Comparison of ENCODE assay signal across 2 cellular contexts in the genomic region with DNA sequence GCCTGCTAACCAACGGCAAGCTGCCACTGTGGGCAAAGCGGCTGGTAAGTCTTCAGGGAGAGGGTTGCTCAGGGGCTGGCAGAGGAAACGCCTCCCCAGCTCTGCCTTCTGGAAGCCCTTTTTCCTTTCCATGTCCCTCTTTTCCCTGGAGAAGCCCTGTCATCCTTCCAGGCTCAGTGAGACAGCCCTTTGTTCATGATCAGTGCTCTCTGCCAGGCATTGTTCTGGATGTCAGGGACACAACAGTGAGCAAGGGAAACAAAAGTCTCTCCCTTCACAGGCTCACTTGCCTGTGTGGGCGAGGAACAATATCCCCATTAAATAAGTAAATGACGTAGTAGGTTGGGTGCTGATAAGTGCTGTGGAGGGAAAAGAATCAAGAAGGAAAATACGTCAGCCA.
TF ChIP-seq lines count a peak whose summit lies in the region.

No MANE protein-coding gene starts in this region.

TF ChIP-seq in A549, 52 proteins besides CTCF, POLR2A, EP300 and RAD21 (continued from another document):
- TF ChIP-seq, protein P1, sequence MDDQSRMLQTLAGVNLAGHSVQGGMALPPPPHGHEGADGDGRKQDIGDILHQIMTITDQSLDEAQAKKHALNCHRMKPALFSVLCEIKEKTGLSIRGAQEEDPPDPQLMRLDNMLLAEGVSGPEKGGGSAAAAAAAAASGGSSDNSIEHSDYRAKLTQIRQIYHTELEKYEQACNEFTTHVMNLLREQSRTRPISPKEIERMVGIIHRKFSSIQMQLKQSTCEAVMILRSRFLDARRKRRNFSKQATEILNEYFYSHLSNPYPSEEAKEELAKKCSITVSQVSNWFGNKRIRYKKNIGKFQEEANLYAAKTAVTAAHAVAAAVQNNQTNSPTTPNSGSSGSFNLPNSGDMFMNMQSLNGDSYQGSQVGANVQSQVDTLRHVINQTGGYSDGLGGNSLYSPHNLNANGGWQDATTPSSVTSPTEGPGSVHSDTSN (IDR thresholded peaks at IDR 0.05) = no peak
- TF ChIP-seq, protein P2, sequence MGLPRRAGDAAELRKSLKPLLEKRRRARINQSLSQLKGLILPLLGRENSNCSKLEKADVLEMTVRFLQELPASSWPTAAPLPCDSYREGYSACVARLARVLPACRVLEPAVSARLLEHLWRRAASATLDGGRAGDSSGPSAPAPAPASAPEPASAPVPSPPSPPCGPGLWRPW (IDR thresholded peaks at IDR 0.05) = no peak
- TF ChIP-seq EHF (CRISPR knock-in tag; IDR thresholded peaks at IDR 0.05) (no peak), FOSL2 (IDR thresholded peaks at IDR 0.05) (no peak), FOSL2 (CRISPR knock-in tag; IDR thresholded peaks at IDR 0.05) (no peak), HOXB13 (CRISPR knock-in tag; IDR thresholded peaks at IDR 0.05; ENCODE audit: low read depth) (no peak), CHD2 (IDR thresholded peaks at IDR 0.05; ENCODE audit: low read length, partially characterized antibody) (no peak), ZC3H11A (IDR thresholded peaks at IDR 0.05) (no peak), ESRRA (IDR thresholded peaks at IDR 0.05; ENCODE audit: borderline replicate concordance, low read length) (no peak), RCOR1 (IDR thresholded peaks at IDR 0.05; ENCODE audit: low read depth, low read length) (no peak), NR3C1 (IDR thresholded peaks at IDR 0.05) (no peak), GATA3 (IDR thresholded peaks at IDR 0.05; ENCODE audit: borderline replicate concordance) (no peak), HOXA7 (CRISPR knock-in tag; IDR thresholded peaks at IDR 0.05) (no peak)
- TF ChIP-seq, protein P3, sequence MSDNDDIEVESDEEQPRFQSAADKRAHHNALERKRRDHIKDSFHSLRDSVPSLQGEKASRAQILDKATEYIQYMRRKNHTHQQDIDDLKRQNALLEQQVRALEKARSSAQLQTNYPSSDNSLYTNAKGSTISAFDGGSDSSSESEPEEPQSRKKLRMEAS (IDR thresholded peaks at IDR 0.05) = no peak
- TF ChIP-seq, protein P4, sequence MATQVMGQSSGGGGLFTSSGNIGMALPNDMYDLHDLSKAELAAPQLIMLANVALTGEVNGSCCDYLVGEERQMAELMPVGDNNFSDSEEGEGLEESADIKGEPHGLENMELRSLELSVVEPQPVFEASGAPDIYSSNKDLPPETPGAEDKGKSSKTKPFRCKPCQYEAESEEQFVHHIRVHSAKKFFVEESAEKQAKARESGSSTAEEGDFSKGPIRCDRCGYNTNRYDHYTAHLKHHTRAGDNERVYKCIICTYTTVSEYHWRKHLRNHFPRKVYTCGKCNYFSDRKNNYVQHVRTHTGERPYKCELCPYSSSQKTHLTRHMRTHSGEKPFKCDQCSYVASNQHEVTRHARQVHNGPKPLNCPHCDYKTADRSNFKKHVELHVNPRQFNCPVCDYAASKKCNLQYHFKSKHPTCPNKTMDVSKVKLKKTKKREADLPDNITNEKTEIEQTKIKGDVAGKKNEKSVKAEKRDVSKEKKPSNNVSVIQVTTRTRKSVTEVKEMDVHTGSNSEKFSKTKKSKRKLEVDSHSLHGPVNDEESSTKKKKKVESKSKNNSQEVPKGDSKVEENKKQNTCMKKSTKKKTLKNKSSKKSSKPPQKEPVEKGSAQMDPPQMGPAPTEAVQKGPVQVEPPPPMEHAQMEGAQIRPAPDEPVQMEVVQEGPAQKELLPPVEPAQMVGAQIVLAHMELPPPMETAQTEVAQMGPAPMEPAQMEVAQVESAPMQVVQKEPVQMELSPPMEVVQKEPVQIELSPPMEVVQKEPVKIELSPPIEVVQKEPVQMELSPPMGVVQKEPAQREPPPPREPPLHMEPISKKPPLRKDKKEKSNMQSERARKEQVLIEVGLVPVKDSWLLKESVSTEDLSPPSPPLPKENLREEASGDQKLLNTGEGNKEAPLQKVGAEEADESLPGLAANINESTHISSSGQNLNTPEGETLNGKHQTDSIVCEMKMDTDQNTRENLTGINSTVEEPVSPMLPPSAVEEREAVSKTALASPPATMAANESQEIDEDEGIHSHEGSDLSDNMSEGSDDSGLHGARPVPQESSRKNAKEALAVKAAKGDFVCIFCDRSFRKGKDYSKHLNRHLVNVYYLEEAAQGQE (IDR thresholded peaks at IDR 0.05) = no peak
- TF ChIP-seq, protein P5, sequence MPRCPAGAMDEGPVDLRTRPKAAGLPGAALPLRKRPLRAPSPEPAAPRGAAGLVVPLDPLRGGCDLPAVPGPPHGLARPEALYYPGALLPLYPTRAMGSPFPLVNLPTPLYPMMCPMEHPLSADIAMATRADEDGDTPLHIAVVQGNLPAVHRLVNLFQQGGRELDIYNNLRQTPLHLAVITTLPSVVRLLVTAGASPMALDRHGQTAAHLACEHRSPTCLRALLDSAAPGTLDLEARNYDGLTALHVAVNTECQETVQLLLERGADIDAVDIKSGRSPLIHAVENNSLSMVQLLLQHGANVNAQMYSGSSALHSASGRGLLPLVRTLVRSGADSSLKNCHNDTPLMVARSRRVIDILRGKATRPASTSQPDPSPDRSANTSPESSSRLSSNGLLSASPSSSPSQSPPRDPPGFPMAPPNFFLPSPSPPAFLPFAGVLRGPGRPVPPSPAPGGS (IDR thresholded peaks at IDR 0.05) = no peak

TF ChIP-seq in WTC11, 78 proteins besides CTCF, POLR2A, EP300 and RAD21 (continued from another document):
- TF ChIP-seq, protein P6, sequence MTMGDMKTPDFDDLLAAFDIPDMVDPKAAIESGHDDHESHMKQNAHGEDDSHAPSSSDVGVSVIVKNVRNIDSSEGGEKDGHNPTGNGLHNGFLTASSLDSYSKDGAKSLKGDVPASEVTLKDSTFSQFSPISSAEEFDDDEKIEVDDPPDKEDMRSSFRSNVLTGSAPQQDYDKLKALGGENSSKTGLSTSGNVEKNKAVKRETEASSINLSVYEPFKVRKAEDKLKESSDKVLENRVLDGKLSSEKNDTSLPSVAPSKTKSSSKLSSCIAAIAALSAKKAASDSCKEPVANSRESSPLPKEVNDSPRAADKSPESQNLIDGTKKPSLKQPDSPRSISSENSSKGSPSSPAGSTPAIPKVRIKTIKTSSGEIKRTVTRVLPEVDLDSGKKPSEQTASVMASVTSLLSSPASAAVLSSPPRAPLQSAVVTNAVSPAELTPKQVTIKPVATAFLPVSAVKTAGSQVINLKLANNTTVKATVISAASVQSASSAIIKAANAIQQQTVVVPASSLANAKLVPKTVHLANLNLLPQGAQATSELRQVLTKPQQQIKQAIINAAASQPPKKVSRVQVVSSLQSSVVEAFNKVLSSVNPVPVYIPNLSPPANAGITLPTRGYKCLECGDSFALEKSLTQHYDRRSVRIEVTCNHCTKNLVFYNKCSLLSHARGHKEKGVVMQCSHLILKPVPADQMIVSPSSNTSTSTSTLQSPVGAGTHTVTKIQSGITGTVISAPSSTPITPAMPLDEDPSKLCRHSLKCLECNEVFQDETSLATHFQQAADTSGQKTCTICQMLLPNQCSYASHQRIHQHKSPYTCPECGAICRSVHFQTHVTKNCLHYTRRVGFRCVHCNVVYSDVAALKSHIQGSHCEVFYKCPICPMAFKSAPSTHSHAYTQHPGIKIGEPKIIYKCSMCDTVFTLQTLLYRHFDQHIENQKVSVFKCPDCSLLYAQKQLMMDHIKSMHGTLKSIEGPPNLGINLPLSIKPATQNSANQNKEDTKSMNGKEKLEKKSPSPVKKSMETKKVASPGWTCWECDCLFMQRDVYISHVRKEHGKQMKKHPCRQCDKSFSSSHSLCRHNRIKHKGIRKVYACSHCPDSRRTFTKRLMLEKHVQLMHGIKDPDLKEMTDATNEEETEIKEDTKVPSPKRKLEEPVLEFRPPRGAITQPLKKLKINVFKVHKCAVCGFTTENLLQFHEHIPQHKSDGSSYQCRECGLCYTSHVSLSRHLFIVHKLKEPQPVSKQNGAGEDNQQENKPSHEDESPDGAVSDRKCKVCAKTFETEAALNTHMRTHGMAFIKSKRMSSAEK (CRISPR knock-in tag; IDR thresholded peaks at IDR 0.05; ENCODE audit: borderline replicate concordance) = no peak
- TF ChIP-seq TEAD1 (CRISPR knock-in tag; IDR thresholded peaks at IDR 0.05) = no peak
- TF ChIP-seq, protein P3 (CRISPR knock-in tag; IDR thresholded peaks at IDR 0.05) = no peak
- TF ChIP-seq ZNF423 (CRISPR knock-in tag; IDR thresholded peaks at IDR 0.05) = no peak
- no peak for TF ChIP-seq SOX15 (CRISPR knock-in tag; IDR thresholded peaks at IDR 0.05)
- TF ChIP-seq, protein P7, sequence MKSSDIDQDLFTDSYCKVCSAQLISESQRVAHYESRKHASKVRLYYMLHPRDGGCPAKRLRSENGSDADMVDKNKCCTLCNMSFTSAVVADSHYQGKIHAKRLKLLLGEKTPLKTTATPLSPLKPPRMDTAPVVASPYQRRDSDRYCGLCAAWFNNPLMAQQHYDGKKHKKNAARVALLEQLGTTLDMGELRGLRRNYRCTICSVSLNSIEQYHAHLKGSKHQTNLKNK (CRISPR knock-in tag; IDR thresholded peaks at IDR 0.05) = no peak
- no peak for TF ChIP-seq SMAD4 (CRISPR knock-in tag; IDR thresholded peaks at IDR 0.05)
